In genomic region chr4:153472122-153473037, GRCh38 we compare ENCODE assay signal across 9 cellular contexts. TPM values are rescaled to one million over a fixed set of nuclear protein-coding genes. Genes with fewer than 3 reads are reported as not detected.
DNase-seq lines count a peak whose midpoint lies in the region; ATAC-seq and TF ChIP-seq lines count a peak whose summit lies in the region.
"Had no signal": no experiment of that assay in that cellular context is flagged by ENCODE, and none has a peak within 500 bp of the region (broad histone marks: within the 10 kb centered on the region; RNA-seq: fewer than 3 reads in every experiment).

No MANE protein-coding gene starts in this region.

- no peak overlapping the region for H2BK15ac ChIP-seq in neuronal stem cell (ENCODE audit: low read length)

- peaks cover 24% of the 10 kb centered on the region for H3K36me3 Mint-ChIP-seq in natural killer cell treated with Interleukin-12 subunit alpha and Interleukin-12 subunit beta and Interleukin-15 and Interleukin-18, amount 100 ng/mL, for 72 hours

- H2BK12ac ChIP-seq in neuronal stem cell (ENCODE audit: low read length): no peak overlapping the region

- H3K4me2 ChIP-seq in Loucy (ENCODE audit: low read depth, low read length, poor library complexity, severe bottlenecking) (peak overlapping the region; percentile 87), neuronal stem cell (ENCODE audit: insufficient read depth, low read length, poor library complexity, severe bottlenecking) (no peak overlapping the region)

- DNase-seq in NOMO-1 treated with DMSO at 0.1 percent for 48 hours (lab: John Stamatoyannopoulos, UW; ENCODE audit: unreplicated experiment) (peak; percentile 19), NOMO-1 treated with dmso at 0.1 percent for 144 hours (lab: John Stamatoyannopoulos, UW; ENCODE audit: unreplicated experiment) (no peak), superior temporal gyrus (ENCODE audit: extremely low spot score) (no peak), neuronal stem cell (ENCODE audit: low spot score) (no peak), GM03348 (ENCODE audit: low spot score) (no peak)
- DNase-seq in natural killer cell treated with Interleukin-12 subunit alpha and Interleukin-12 subunit beta and Interleukin-15 and Interleukin-18, amount 100 ng/mL, for 72 hours (ENCODE audit: low spot score): no peak

- H4K20me1 ChIP-seq in Loucy (ENCODE audit: insufficient read depth, low read length, poor library complexity, severe bottlenecking): peaks cover 91% of the 10 kb centered on the region

- peak overlapping the region; percentile 88 for H3K4me3 ChIP-seq in Loucy (ENCODE audit: low read length, poor library complexity, severe bottlenecking)
- H3K4me3 ChIP-seq in neuronal stem cell (ENCODE audit: low read length in 2 of 2): no peak overlapping the region

- H4K91ac ChIP-seq in neuronal stem cell (ENCODE audit: low read depth, low read length, poor library complexity): no peak overlapping the region

- H3F3A ChIP-seq in Loucy (ENCODE audit: low read depth): no peaks in the 10 kb centered on the region

- peak overlapping the region; percentile 82 to 88 for H3K27ac Mint-ChIP-seq in natural killer cell treated with Interleukin-12 subunit alpha and Interleukin-12 subunit beta and Interleukin-15 and Interleukin-18, amount 100 ng/mL, for 72 hours

- H3K4ac ChIP-seq in neuronal stem cell (ENCODE audit: low read length): no peak overlapping the region

- H3K27ac ChIP-seq in neuronal stem cell (replicated peaks; ENCODE audit: low read length): no peak overlapping the region
- H3K27ac ChIP-seq: 22Rv1 had no signal

- H2AK5ac ChIP-seq in neuronal stem cell (ENCODE audit: low read depth, low read length): no peak overlapping the region

- no peaks in the 10 kb centered on the region for H3K27me3 Mint-ChIP-seq in natural killer cell treated with Interleukin-12 subunit alpha and Interleukin-12 subunit beta and Interleukin-15 and Interleukin-18, amount 100 ng/mL, for 72 hours

- H3K79me2 ChIP-seq in Loucy (ENCODE audit: insufficient read depth, low read length): peaks cover 100% of the 10 kb centered on the region

- H3K18ac ChIP-seq in neuronal stem cell (ENCODE audit: low read length): no peak overlapping the region

- ATAC-seq in GM21825 (IDR thresholded peaks at IDR 0.05; ENCODE audit: unreplicated experiment): peak; percentile 39
- ATAC-seq in natural killer cell treated with Interleukin-12 subunit alpha and Interleukin-12 subunit beta and Interleukin-15 and Interleukin-18, amount 100 ng/mL, for 72 hours: peak; percentile 19 to 48

- no peak overlapping the region for H3K23ac ChIP-seq in neuronal stem cell (ENCODE audit: low read depth, low read length, poor library complexity)

- no peaks in the 10 kb centered on the region for H3K9me2 ChIP-seq in Loucy (replicated peaks; ENCODE audit: low read depth, low read length)

- H3K14ac ChIP-seq in neuronal stem cell (ENCODE audit: low read length): no peak overlapping the region

- H2BK5ac ChIP-seq in neuronal stem cell (ENCODE audit: low read length): no peak overlapping the region

- H3K9ac ChIP-seq in Loucy (ENCODE audit: low read depth, low read length, poor library complexity, severe bottlenecking) (peak overlapping the region; percentile 15), neuronal stem cell (ENCODE audit: low read depth, low read length, poor library complexity) (no peak overlapping the region)

- H2BK120ac ChIP-seq in neuronal stem cell (ENCODE audit: low read depth, low read length): no peak overlapping the region

- H3K27me3 ChIP-seq in Loucy (ENCODE audit: insufficient read depth, low read length, poor library complexity, severe bottlenecking) (no peaks in the 10 kb centered on the region), neuronal stem cell (ENCODE audit: control insufficient read depth in 3 of 3, insufficient read depth in 3 of 3, low read depth in 1 of 3, low read length in 3 of 3) (no peaks in the 10 kb centered on the region)

- H3K9me3 ChIP-seq in Loucy (ENCODE audit: insufficient read depth, low read depth, low read length): no peaks in the 10 kb centered on the region
- no peaks in the 10 kb centered on the region for H3K9me3 ChIP-seq in neuronal stem cell (replicated peaks in 1 of 2; ENCODE audit: control insufficient read depth in 2 of 2, insufficient read depth in 1 of 2, low read depth in 1 of 2, low read length in 2 of 2)

- H3K4me1 ChIP-seq in Loucy (ENCODE audit: insufficient read depth, low read length, poor library complexity, severe bottlenecking) (peaks cover 64% of the 10 kb centered on the region), neuronal stem cell (ENCODE audit: control insufficient read depth in 2 of 2, insufficient read depth in 1 of 2, low read depth in 1 of 2, low read length in 2 of 2) (peaks cover 1 to 12% of the 10 kb centered on the region in 2 donors)

- TF ChIP-seq CTCF in Loucy (conservative IDR thresholded peaks at IDR 0.05; ENCODE audit: low read length): no peak

- H4K8ac ChIP-seq in neuronal stem cell (ENCODE audit: low read depth, low read length): no peak overlapping the region

- H3K9me3 Mint-ChIP-seq in natural killer cell treated with Interleukin-12 subunit alpha and Interleukin-12 subunit beta and Interleukin-15 and Interleukin-18, amount 100 ng/mL, for 72 hours: no peaks in the 10 kb centered on the region

- H3K36me3 ChIP-seq in Loucy (ENCODE audit: insufficient read depth, low read length): peaks cover 39% of the 10 kb centered on the region
- H3K36me3 ChIP-seq in neuronal stem cell (replicated peaks in 1 of 2; ENCODE audit: control insufficient read depth in 2 of 2, insufficient read depth in 2 of 2, low read length in 2 of 2): peaks cover 1 to 38% of the 10 kb centered on the region in 2 donors

- H3K4me3 Mint-ChIP-seq in natural killer cell treated with Interleukin-12 subunit alpha and Interleukin-12 subunit beta and Interleukin-15 and Interleukin-18, amount 100 ng/mL, for 72 hours: peak overlapping the region; percentile 70

- H2AFZ ChIP-seq in Loucy (ENCODE audit: low read length) (no peak overlapping the region), neuronal stem cell (ENCODE audit: low read length) (no peak overlapping the region)

- peaks cover 63 to 68% of the 10 kb centered on the region in 2 donors for H3K4me1 Mint-ChIP-seq in natural killer cell treated with Interleukin-12 subunit alpha and Interleukin-12 subunit beta and Interleukin-15 and Interleukin-18, amount 100 ng/mL, for 72 hours (ENCODE audit: low read depth in 2 of 2)

- WGBS in neuronal stem cell (ENCODE audit: extremely low coverage in 2 of 2, insufficient read length in 2 of 2, insufficient replicate concordance in 1 of 2), 2 donors: no CpG with 5 or more reads among the region's 5 CpGs

- peaks cover 3% of the 10 kb centered on the region for H3K79me1 ChIP-seq in neuronal stem cell (ENCODE audit: low read depth, low read length)

RNA-seq across cellular contexts. Expression of gene TMEM131L, which starts 6.2 kb away (rescaled TPM):
- total RNA-seq in natural killer cell treated with Interleukin-12 subunit alpha and Interleukin-12 subunit beta and Interleukin-15 and Interleukin-18, amount 100 ng/mL, for 72 hours: 10 to 100 TPM; 35.8 to 42.3 TPM
- 10.3 TPM for polyA plus RNA-seq in neuronal stem cell (2013, experiment 1 of 2)
- 10.2 TPM for polyA plus RNA-seq in neuronal stem cell (2013, experiment 2 of 2)
